Comparison of ENCODE assay signal across 1 cellular context in the genomic region with DNA sequence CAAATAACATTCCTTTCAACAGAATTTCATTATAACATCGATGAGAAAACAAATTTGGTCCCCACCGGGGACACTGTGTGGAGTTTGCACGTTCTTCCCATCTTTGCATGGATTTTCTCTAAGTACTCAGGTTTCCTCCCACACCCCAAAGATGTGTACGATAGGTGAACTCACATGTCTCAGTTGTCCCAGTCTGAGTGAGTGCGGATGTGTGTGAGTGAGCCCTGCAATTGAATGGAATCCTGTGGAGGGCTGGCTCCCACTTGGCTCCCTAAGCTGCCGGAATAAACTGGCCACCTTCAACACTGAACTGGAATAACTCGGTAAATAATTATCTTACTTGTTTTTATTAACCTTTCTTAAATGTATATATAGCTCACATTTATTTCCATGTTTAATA.
TF ChIP-seq lines count a peak whose summit lies in the region.

No MANE protein-coding gene starts in this region.

TF ChIP-seq in GM23338, 12 proteins besides CTCF, POLR2A, EP300 and RAD21 (continued from another document):
- TF ChIP-seq, protein P1, sequence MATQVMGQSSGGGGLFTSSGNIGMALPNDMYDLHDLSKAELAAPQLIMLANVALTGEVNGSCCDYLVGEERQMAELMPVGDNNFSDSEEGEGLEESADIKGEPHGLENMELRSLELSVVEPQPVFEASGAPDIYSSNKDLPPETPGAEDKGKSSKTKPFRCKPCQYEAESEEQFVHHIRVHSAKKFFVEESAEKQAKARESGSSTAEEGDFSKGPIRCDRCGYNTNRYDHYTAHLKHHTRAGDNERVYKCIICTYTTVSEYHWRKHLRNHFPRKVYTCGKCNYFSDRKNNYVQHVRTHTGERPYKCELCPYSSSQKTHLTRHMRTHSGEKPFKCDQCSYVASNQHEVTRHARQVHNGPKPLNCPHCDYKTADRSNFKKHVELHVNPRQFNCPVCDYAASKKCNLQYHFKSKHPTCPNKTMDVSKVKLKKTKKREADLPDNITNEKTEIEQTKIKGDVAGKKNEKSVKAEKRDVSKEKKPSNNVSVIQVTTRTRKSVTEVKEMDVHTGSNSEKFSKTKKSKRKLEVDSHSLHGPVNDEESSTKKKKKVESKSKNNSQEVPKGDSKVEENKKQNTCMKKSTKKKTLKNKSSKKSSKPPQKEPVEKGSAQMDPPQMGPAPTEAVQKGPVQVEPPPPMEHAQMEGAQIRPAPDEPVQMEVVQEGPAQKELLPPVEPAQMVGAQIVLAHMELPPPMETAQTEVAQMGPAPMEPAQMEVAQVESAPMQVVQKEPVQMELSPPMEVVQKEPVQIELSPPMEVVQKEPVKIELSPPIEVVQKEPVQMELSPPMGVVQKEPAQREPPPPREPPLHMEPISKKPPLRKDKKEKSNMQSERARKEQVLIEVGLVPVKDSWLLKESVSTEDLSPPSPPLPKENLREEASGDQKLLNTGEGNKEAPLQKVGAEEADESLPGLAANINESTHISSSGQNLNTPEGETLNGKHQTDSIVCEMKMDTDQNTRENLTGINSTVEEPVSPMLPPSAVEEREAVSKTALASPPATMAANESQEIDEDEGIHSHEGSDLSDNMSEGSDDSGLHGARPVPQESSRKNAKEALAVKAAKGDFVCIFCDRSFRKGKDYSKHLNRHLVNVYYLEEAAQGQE (IDR thresholded peaks at IDR 0.05; ENCODE audit: unreplicated experiment) = no peak
- TF ChIP-seq STAT1 (IDR thresholded peaks at IDR 0.05; ENCODE audit: unreplicated experiment) (no peak), EZH2 (IDR thresholded peaks at IDR 0.05; ENCODE audit: low read depth, unreplicated experiment) (no peak), ZNF114 (CRISPR knock-in tag; IDR thresholded peaks at IDR 0.05) (no peak), ZNF331 (CRISPR knock-in tag; IDR thresholded peaks at IDR 0.05; ENCODE audit: low read depth) (no peak), CREB1 (CRISPR knock-in tag; IDR thresholded peaks at IDR 0.05; ENCODE audit: low read depth) (no peak)
- TF ChIP-seq, protein P2, sequence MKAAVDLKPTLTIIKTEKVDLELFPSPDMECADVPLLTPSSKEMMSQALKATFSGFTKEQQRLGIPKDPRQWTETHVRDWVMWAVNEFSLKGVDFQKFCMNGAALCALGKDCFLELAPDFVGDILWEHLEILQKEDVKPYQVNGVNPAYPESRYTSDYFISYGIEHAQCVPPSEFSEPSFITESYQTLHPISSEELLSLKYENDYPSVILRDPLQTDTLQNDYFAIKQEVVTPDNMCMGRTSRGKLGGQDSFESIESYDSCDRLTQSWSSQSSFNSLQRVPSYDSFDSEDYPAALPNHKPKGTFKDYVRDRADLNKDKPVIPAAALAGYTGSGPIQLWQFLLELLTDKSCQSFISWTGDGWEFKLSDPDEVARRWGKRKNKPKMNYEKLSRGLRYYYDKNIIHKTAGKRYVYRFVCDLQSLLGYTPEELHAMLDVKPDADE (IDR thresholded peaks at IDR 0.05) = no peak
